Comparison of ENCODE assay signal across 1 cellular context in genomic region chr1:202069670-202070069, GRCh38.
TF ChIP-seq lines count a peak whose summit lies in the region.

No MANE protein-coding gene starts in this region.

TF ChIP-seq in WTC11, 78 proteins besides CTCF, POLR2A, EP300 and RAD21 (continued from another document):
- TF ChIP-seq AFF4 (CRISPR knock-in tag; IDR thresholded peaks at IDR 0.05; ENCODE audit: borderline replicate concordance) (no peak), IRF2 (CRISPR knock-in tag; IDR thresholded peaks at IDR 0.05; ENCODE audit: borderline replicate concordance, low read depth) (no peak)
